Comparison of ENCODE assay signal across 10 cellular contexts in genomic region chr11:76788661-76789442, GRCh38. TPM values are rescaled to one million over a fixed set of nuclear protein-coding genes. Genes with fewer than 3 reads are reported as not detected.
DNase-seq lines count a peak whose midpoint lies in the region; ATAC-seq and TF ChIP-seq lines count a peak whose summit lies in the region.
"Had no signal": no experiment of that assay in that cellular context is flagged by ENCODE, and none has a peak within 500 bp of the region (broad histone marks: within the 10 kb centered on the region; RNA-seq: fewer than 3 reads in every experiment).

No MANE protein-coding gene starts in this region.

- H3K9ac ChIP-seq in BLaER1, result no peak overlapping the region
- H3K9ac ChIP-seq: SK-N-SH had no signal

- H3K27ac ChIP-seq in BLaER1 (no peak overlapping the region), esophagus squamous epithelium (peak overlapping the region; percentile 85 to 99 (median 98))

- peaks cover 91% of the 10 kb centered on the region for H4K20me1 ChIP-seq in BLaER1

- peaks cover 7% of the 10 kb centered on the region for H3K9me3 Mint-ChIP-seq in osteocyte (ENCODE audit: unreplicated experiment)

- H3K36me3 ChIP-seq in BLaER1 (peaks cover 21% of the 10 kb centered on the region), esophagus squamous epithelium (no peaks in the 10 kb centered on the region)

- H3K27me3 ChIP-seq in BLaER1 (no peaks in the 10 kb centered on the region), esophagus squamous epithelium (peaks cover 0 to 7% (median 0%) of the 10 kb centered on the region in 4 donors)

- H3K27ac Mint-ChIP-seq in osteocyte (ENCODE audit: unreplicated experiment), result peak overlapping the region; percentile 52

- peaks cover 87% of the 10 kb centered on the region for H3K4me1 Mint-ChIP-seq in osteocyte (ENCODE audit: unreplicated experiment)

- ATAC-seq in HG02678 (IDR thresholded peaks at IDR 0.05; ENCODE audit: unreplicated experiment) (no peak), GM21529 (IDR thresholded peaks at IDR 0.05; ENCODE audit: unreplicated experiment) (no peak), HG02588 (IDR thresholded peaks at IDR 0.05; ENCODE audit: unreplicated experiment) (no peak)

- H3K4me1 ChIP-seq in BLaER1, result peaks cover 85% of the 10 kb centered on the region
- peaks cover 61 to 100% (median 84%) of the 10 kb centered on the region in 3 donors for H3K4me1 ChIP-seq in esophagus squamous epithelium

- no peaks in the 10 kb centered on the region for H3K27me3 Mint-ChIP-seq in osteocyte (ENCODE audit: unreplicated experiment)

- DNase-seq in NCI-H2029 treated with DMSO at 0.1 percent for 48 hours (lab: John Stamatoyannopoulos, UW), result peak; percentile 48
- no peak for DNase-seq in esophagus squamous epithelium (lab: John Stamatoyannopoulos, UW)
- DNase-seq in osteocyte (ENCODE audit: extremely low spot score, unreplicated experiment), result no peak
- DNase-seq in HuH-7.5 (ENCODE audit: low spot score), result no peak
- DNase-seq: Kasumi-1 had no signal

- peak overlapping the region; percentile 26 for H3K4me3 Mint-ChIP-seq in osteocyte (ENCODE audit: unreplicated experiment)

- no peak overlapping the region for H3K4me3 ChIP-seq in BLaER1
- H3K4me3 ChIP-seq in esophagus squamous epithelium, result peak overlapping the region in 3 of 4 donors; percentile 14 to 31 (median 21)

- H3K9me3 ChIP-seq in BLaER1 (peaks cover 16% of the 10 kb centered on the region), esophagus squamous epithelium (no peaks in the 10 kb centered on the region)
- H3K9me3 ChIP-seq: SK-N-SH had no signal

- WGBS in esophagus squamous epithelium, 2 donors, result 29 to 48% methylated on average over 5 to 8 of the region's 10 CpGs

- intact Hi-C loops in esophagus squamous epithelium (cut with DNase I), result no loop called here

- TF ChIP-seq CTCF in esophagus squamous epithelium (IDR thresholded peaks at IDR 0.05) (peak in 1 of 6 experiments; percentile 5), osteocyte (IDR thresholded peaks at IDR 0.05) (no peak)

- H3K36me3 Mint-ChIP-seq in osteocyte (ENCODE audit: unreplicated experiment), result peaks cover 11% of the 10 kb centered on the region

- no peak for TF ChIP-seq POLR2A in esophagus squamous epithelium (IDR thresholded peaks at IDR 0.05)

- H3K4me2 ChIP-seq in BLaER1, result peak overlapping the region; percentile 39
- H3K4me2 ChIP-seq: SK-N-SH had no signal

RNA-seq across cellular contexts. Expression of gene TSKU, which starts 5.7 kb away (rescaled TPM):
- total RNA-seq in esophagus squamous epithelium (10 to 100 TPM; 51.4 to 95.9 (median 88.4) TPM), osteocyte (84.0 and 84.1 TPM in 2 replicates)
